8 cellular contexts compared by ENCODE assay signal in the genomic region with DNA sequence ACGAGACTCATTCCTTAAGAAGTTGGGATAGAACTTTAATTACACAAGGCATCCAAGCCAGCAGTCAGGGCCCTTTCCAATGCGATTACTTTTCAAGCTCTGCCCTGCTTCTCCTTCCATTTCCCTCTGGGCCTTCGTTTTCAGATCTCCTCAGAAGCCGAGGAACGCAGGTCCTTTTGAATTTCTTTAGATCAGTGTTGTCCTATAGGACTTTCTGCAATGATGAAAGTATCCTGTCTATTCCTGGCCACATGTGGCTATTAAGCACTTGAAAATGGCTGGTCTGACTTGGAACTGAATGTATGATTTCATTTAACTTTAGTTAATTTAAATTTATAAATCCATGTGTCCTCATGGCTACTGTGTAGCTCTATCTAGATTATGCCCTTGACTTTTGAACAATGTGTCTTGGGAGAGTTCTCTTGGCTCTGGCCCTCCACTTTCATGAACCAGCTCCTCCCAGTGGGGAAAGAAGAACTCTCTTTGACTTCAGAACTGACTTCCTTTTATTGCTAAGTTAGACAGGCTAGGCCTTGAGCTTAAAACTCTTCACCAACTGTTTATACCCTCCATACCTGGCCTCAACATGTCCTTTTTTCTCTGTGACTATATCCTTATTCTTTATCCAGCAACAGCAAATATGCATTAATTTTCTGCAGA. TPM values are rescaled to one million over a fixed set of nuclear protein-coding genes. Genes with fewer than 3 reads are reported as not detected.
DNase-seq lines count a peak whose midpoint lies in the region; ATAC-seq and TF ChIP-seq lines count a peak whose summit lies in the region.

No MANE protein-coding gene starts in this region.

- H3K4me1 ChIP-seq in ACC112 (ENCODE audit: control insufficient read depth, insufficient read depth, low read length, unreplicated experiment), result peaks cover 98% of the 10 kb centered on the region
- H3K4me1 ChIP-seq in upper lobe of right lung, result peaks cover 95% of the 10 kb centered on the region

- intact Hi-C loops in upper lobe of right lung (cut with DNase I), result no loop called here

- H3K36me3 Mint-ChIP-seq in activated naive CD8-positive, alpha-beta T cell treated with anti-CD3 and anti-CD28 coated beads for 36 hours, result peaks cover 71% of the 10 kb centered on the region
- H3K36me3 Mint-ChIP-seq in immature natural killer cell, result peaks cover 0 to 7% (median 3%) of the 10 kb centered on the region in 3 donors

- TF ChIP-seq CTCF in HL-60 (IDR thresholded peaks at IDR 0.05; ENCODE audit: insufficient read depth, low read length), result peak; percentile 14
- peak; percentile 34 for TF ChIP-seq CTCF in upper lobe of right lung (IDR thresholded peaks at IDR 0.05)

- H3K27ac ChIP-seq in ACC112 (ENCODE audit: low read depth, low read length) (peak overlapping the region; percentile 70), HL-60 (replicated peaks) (peak overlapping the region; percentile 77), upper lobe of right lung (peak overlapping the region; percentile 65)

- no peaks in the 10 kb centered on the region for H3K27me3 Mint-ChIP-seq in activated naive CD8-positive, alpha-beta T cell treated with anti-CD3 and anti-CD28 coated beads for 36 hours
- H3K27me3 Mint-ChIP-seq in immature natural killer cell (ENCODE audit: low read depth in 3 of 3), result peaks cover 4 to 10% (median 5%) of the 10 kb centered on the region in 3 donors

- peaks cover 99% of the 10 kb centered on the region for H3K79me2 ChIP-seq in ACC112 (ENCODE audit: control insufficient read depth, insufficient read depth, low read length, unreplicated experiment)

- no peak overlapping the region for H2AFZ ChIP-seq in ACC112 (ENCODE audit: low read length, unreplicated experiment)

- H3K9me3 Mint-ChIP-seq in activated naive CD8-positive, alpha-beta T cell treated with anti-CD3 and anti-CD28 coated beads for 36 hours, result no peaks in the 10 kb centered on the region
- H3K9me3 Mint-ChIP-seq in immature natural killer cell, result no peaks in the 10 kb centered on the region

- peaks cover 86% of the 10 kb centered on the region for H3K4me1 Mint-ChIP-seq in activated naive CD8-positive, alpha-beta T cell treated with anti-CD3 and anti-CD28 coated beads for 36 hours
- peaks cover 81 to 97% of the 10 kb centered on the region in 2 donors for H3K4me1 Mint-ChIP-seq in immature natural killer cell

- ATAC-seq in upper lobe of right lung (peak; percentile 78), HG03571 (IDR thresholded peaks at IDR 0.05; ENCODE audit: unreplicated experiment) (no peak), GM19395 (IDR thresholded peaks at IDR 0.05; ENCODE audit: unreplicated experiment) (no peak)

- peak overlapping the region; percentile 94 for H3K27ac Mint-ChIP-seq in activated naive CD8-positive, alpha-beta T cell treated with anti-CD3 and anti-CD28 coated beads for 36 hours
- peak overlapping the region; percentile 89 to 97 (median 93) for H3K27ac Mint-ChIP-seq in immature natural killer cell

- DNase-seq in HL-60 (ENCODE audit: low read depth in 1 of 2, low spot score in 1 of 2) (peak in 1 of 2 experiments; percentile 74), immature natural killer cell (no peak), upper lobe of right lung (no peak)
- DNase-seq in activated naive CD8-positive, alpha-beta T cell treated with anti-CD3 and anti-CD28 coated beads for 36 hours, result no peak
- DNase-seq in activated CD8-positive, alpha-beta memory T cell treated with anti-CD3 and anti-CD28 coated beads for 24 hours, result no peak

- H3K4me3 ChIP-seq in ACC112 (ENCODE audit: low read depth, low read length), result no peak overlapping the region
- no peak overlapping the region for H3K4me3 ChIP-seq in HL-60 (replicated peaks; ENCODE audit: insufficient read depth, low read length)
- H3K4me3 ChIP-seq in upper lobe of right lung, result no peak overlapping the region

- H3K36me3 ChIP-seq in ACC112 (ENCODE audit: insufficient read depth, low read length) (peaks cover 52% of the 10 kb centered on the region), upper lobe of right lung (peaks cover 39% of the 10 kb centered on the region)

- H3K4me3 Mint-ChIP-seq in activated naive CD8-positive, alpha-beta T cell treated with anti-CD3 and anti-CD28 coated beads for 36 hours, result peak overlapping the region; percentile 64
- peak overlapping the region; percentile 46 to 78 (median 74) for H3K4me3 Mint-ChIP-seq in immature natural killer cell

- H3K9me3 ChIP-seq in upper lobe of right lung, result no peaks in the 10 kb centered on the region

- no peaks in the 10 kb centered on the region for H3K27me3 ChIP-seq in ACC112 (ENCODE audit: insufficient read depth, low read length)
- no peaks in the 10 kb centered on the region for H3K27me3 ChIP-seq in HL-60 (ENCODE audit: insufficient read depth, poor library complexity, severe bottlenecking)
- no peaks in the 10 kb centered on the region for H3K27me3 ChIP-seq in upper lobe of right lung

RNA-seq across cellular contexts. Expression of a gene that starts 22.7 kb away (rescaled TPM):
- 10 to 100 TPM; 64.1 to 65.1 TPM for total RNA-seq in activated naive CD8-positive, alpha-beta T cell treated with anti-CD3 and anti-CD28 coated beads for 36 hours
- 100 to 1,000 TPM in 1 of 3 donors, 10 to 100 TPM in 2; 36.8 to 101 (median 43.6) TPM for polyA plus RNA-seq in immature natural killer cell
- total RNA-seq in upper lobe of right lung, result 329 TPM
